In the genomic region with DNA sequence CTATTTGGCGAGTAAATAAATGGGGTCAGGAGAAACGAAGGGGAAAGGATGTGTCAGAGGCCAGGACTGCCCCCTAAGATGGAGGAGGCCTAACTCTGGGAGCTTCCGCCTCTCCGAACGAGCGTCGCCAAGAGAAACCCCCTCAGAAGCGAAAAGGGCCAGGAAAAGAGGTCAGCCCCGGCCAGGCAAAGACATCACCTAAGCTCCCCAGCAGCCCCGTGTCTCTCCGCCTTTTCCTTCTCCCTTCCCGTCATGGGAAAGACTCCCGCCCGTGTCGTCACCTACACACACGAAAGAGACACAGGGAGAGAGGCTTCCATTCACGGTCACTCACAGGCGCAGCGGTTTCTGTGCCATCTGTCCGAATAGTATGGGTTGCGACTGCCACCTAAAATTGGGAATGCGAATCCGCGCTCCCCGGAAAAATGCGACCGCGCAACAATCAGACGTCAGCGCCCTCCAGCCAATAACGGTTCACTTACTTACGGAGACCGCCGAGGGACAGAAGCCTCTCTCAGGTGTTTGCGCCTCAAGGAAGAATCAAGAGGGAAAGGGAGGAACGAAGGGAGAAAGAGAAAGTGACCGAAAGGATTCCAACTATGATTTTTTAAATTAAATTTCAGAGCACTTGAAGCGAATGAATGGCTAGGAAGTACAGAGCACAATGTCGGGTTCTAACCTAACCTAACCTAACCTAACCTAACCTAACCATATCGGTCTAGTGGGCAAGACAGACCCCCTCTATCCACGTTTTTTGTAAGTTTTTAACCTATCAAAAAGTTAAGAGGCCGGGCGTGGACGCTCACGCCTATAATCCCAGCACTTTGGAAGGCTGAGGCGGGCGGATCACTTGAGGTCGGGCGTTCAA, we compare ENCODE assay signal across 8 cellular contexts. TPM values are rescaled to one million over a fixed set of nuclear protein-coding genes. Genes with fewer than 3 reads are reported as not detected.
DNase-seq lines count a peak whose midpoint lies in the region; ATAC-seq and TF ChIP-seq lines count a peak whose summit lies in the region.

A gene (minus strand): TSS at position 402 of the 868 bp plus-strand sequence. CDS start 45 bp downstream, at position 357.

- no peak for TF ChIP-seq CTCF in AG09309 (IDR thresholded peaks at IDR 0.05; ENCODE audit: control insufficient read depth, insufficient read depth, low read depth, low read length, missing control alignments)
- no peak for TF ChIP-seq CTCF in lower leg skin (IDR thresholded peaks at IDR 0.05)

- WGBS in lower leg skin, 2 donors: 3 to 4% methylated on average over 49 of the region's 49 CpGs

- H3K4me3 ChIP-seq in AG09309 (ENCODE audit: control insufficient read depth, low read depth, low read length) (peak within 1 kb of the TSS; percentile 82), lower leg skin (ENCODE audit: low read depth, poor library complexity, severe bottlenecking) (peak within 1 kb of the TSS; percentile 89)

- POLR2A ChIA-PET in activated CD4-positive, alpha-beta memory T cell treated with anti-CD3 and anti-CD28 coated beads, Interleukin-2, amount 10 ng/mL, durations not matched to agents 7 days and 5 days (lab: Charles Lee): interaction anchor here (0.7 to 1.1 kb wide), 2 partner anchors 19 to 647 kb away, joined by 3 to 15 read pairs; a partner anchor contains a TSS

- no peaks in the 10 kb centered on the region for H3K27me3 Mint-ChIP-seq in activated CD4-positive, alpha-beta memory T cell treated with anti-CD3 and anti-CD28 coated beads, Interleukin-2, amount 10 ng/mL, durations not matched to agents 7 days and 5 days

- DNase-seq in AG09309 (ENCODE audit: low read depth) (peak; percentile 47), NCI-H82 treated with DMSO at 0.1 percent for 48 hours (lab: John Stamatoyannopoulos, UW; ENCODE audit: unreplicated experiment) (peak; percentile 58), ecto neural progenitor cell (ENCODE audit: low spot score) (peak; percentile 91), lower leg skin (ENCODE audit: low spot score in 2 of 2) (peak; percentile 84 to 97)
- peak; percentile 82 for DNase-seq in activated CD4-positive, alpha-beta memory T cell treated with anti-CD3 and anti-CD28 coated beads, Interleukin-2, amount 10 ng/mL, durations not matched to agents 7 days and 5 days
- peak; percentile 68 to 70 for DNase-seq in stimulated activated CD4-positive, alpha-beta T cell treated with anti-CD3 and anti-CD28 coated beads, Interleukin-4, amount 100 ng/mL, for 4 hours

- no peak for TF ChIP-seq POLR2A in lower leg skin (IDR thresholded peaks at IDR 0.05)

- H3K36me3 Mint-ChIP-seq in activated CD4-positive, alpha-beta memory T cell treated with anti-CD3 and anti-CD28 coated beads, Interleukin-2, amount 10 ng/mL, durations not matched to agents 7 days and 5 days (ENCODE audit: low read depth): peaks cover 12% of the 10 kb centered on the region

- peak; percentile 81 for ATAC-seq in GM19025 (IDR thresholded peaks at IDR 0.05; ENCODE audit: low read depth, unreplicated experiment)
- peak; percentile 64 for ATAC-seq in HG03520 (IDR thresholded peaks at IDR 0.05; ENCODE audit: unreplicated experiment)

- CTCF ChIA-PET in activated CD4-positive, alpha-beta memory T cell treated with anti-CD3 and anti-CD28 coated beads, Interleukin-2, amount 10 ng/mL, durations not matched to agents 7 days and 5 days (lab: Charles Lee): interaction anchor here (0.7 kb wide), 1 partner anchor 18 kb away, joined by 4 read pairs; no protein-coding TSS in a partner anchor

- peak within 1 kb of the TSS; percentile 98 for H3K27ac Mint-ChIP-seq in activated CD4-positive, alpha-beta memory T cell treated with anti-CD3 and anti-CD28 coated beads, Interleukin-2, amount 10 ng/mL, durations not matched to agents 7 days and 5 days

- intact Hi-C loops in lower leg skin (cut with DNase I; ENCODE audit: low total_unique reads): no loop called here

- H3K9me3 Mint-ChIP-seq in activated CD4-positive, alpha-beta memory T cell treated with anti-CD3 and anti-CD28 coated beads, Interleukin-2, amount 10 ng/mL, durations not matched to agents 7 days and 5 days: no peaks in the 10 kb centered on the region

- H3K4me1 Mint-ChIP-seq in activated CD4-positive, alpha-beta memory T cell treated with anti-CD3 and anti-CD28 coated beads, Interleukin-2, amount 10 ng/mL, durations not matched to agents 7 days and 5 days: peaks cover 19% of the 10 kb centered on the region

- peak within 1 kb of the TSS; percentile 100 for H3K4me3 Mint-ChIP-seq in activated CD4-positive, alpha-beta memory T cell treated with anti-CD3 and anti-CD28 coated beads, Interleukin-2, amount 10 ng/mL, durations not matched to agents 7 days and 5 days

RNA-seq across cellular contexts. Expression of the gene that starts here (rescaled TPM):
- 10 to 100 TPM; 36.0 to 36.7 TPM for total RNA-seq in activated CD4-positive, alpha-beta memory T cell treated with anti-CD3 and anti-CD28 coated beads, Interleukin-2, amount 10 ng/mL, durations not matched to agents 7 days and 5 days
- 10 to 100 TPM; 11.9 to 30.5 (median 18.0) TPM for total RNA-seq in lower leg skin

Comparison
In these comparisons a context has a peak if more than half of its experiments do, and no peak if none do; other contexts are left out.
1. Peak in every context shown above with its lines: DNase-seq, ATAC-seq and H3K4me3 ChIP-seq.